11 cellular contexts compared by ENCODE assay signal in genomic region chr7:132149801-132150310, GRCh38.
DNase-seq lines count a peak whose midpoint lies in the region; ATAC-seq lines count a peak whose summit lies in the region.
"Had no signal": no experiment of that assay in that cellular context is flagged by ENCODE, and none has a peak within 500 bp of the region (broad histone marks: within the 10 kb centered on the region; RNA-seq: fewer than 3 reads in every experiment).

No MANE protein-coding gene starts in this region.

- DNase-seq in D341Med (ENCODE audit: low spot score), result peak; percentile 82
- peak; percentile 42 for DNase-seq in NCI-H2171 (lab: John Stamatoyannopoulos, UW)
- DNase-seq in NCI-H82 treated with DMSO at 0.1 percent for 48 hours (lab: John Stamatoyannopoulos, UW; ENCODE audit: unreplicated experiment), result peak; percentile 81
- peak; percentile 42 for DNase-seq in left kidney (ENCODE audit: low read depth, low spot score)
- no peak for DNase-seq in activated CD4-positive, alpha-beta T cell treated with anti-CD3 and anti-CD28 coated beads, Interleukin-2, amount 50 U/mL, for 4 hours
- no peak for DNase-seq in NOMO-1 (lab: John Stamatoyannopoulos, UW; ENCODE audit: unreplicated experiment in 2 of 2)
- DNase-seq: CD4-positive, alpha-beta memory T cell; DMS53; HCEC 1CT; HFFc6 had no signal

- no peak for ATAC-seq in HG03108 (IDR thresholded peaks at IDR 0.05; ENCODE audit: unreplicated experiment)

Comparison
In these comparisons a context has a peak if more than half of its experiments do, and no peak if none do; other contexts are left out.
1. DNase-seq: peak in D341Med (single experiment), NCI-H2171 (single experiment), NCI-H82 treated with DMSO at 0.1 percent for 48 hours (single experiment) and left kidney (single experiment); none in activated CD4-positive, alpha-beta T cell treated with anti-CD3 and anti-CD28 coated beads, Interleukin-2, amount 50 U/mL, for 4 hours (0 of 2) and NOMO-1 (0 of 2).